25 cellular contexts compared by ENCODE assay signal in genomic region chr7:138825049-138825721, GRCh38. TPM values are rescaled to one million over a fixed set of nuclear protein-coding genes. Genes with fewer than 3 reads are reported as not detected.
A peak's percentile ranks its signal among the peaks of the same experiment; 100 is the strongest.
DNase-seq lines count a peak whose midpoint lies in the region; ATAC-seq, FAIRE-seq and TF ChIP-seq lines count a peak whose summit lies in the region.
"Had no signal": no experiment of that assay in that cellular context is flagged by ENCODE, and none has a peak within 500 bp of the region (broad histone marks: within the 10 kb centered on the region; RNA-seq: fewer than 3 reads in every experiment).

No MANE protein-coding gene starts in this region.

- no peaks in the 10 kb centered on the region for H3K9me1 ChIP-seq in K562 (ENCODE audit: control insufficient read depth, insufficient read depth, low read length)

- POLR2A ChIA-PET in K562 (lab: Yijun Ruan, JAX), result interaction anchor here (0.5 kb wide), 1 partner anchor 529 kb away, joined by 3 read pairs; no protein-coding TSS in a partner anchor

- TF ChIP-seq RAD21 in K562 (CRISPR knock-in tag; conservative IDR thresholded peaks at IDR 0.05 in 1 of 2, IDR thresholded peaks at IDR 0.05 in 1 of 2), result no peak

- no peaks in the 10 kb centered on the region for H4K20me1 ChIP-seq in K562 (replicated peaks; ENCODE audit: control insufficient read depth, insufficient read depth, low read length)
- no peaks in the 10 kb centered on the region for H4K20me1 ChIP-seq in GM23248 (ENCODE audit: insufficient read depth)

- under 1% methylated on average over 11 of the region's 11 CpGs for WGBS in K562 (ENCODE audit: insufficient coverage, low coverage, missing lambda C conversion rate)
- 41 to 49% methylated on average over 11 of the region's 11 CpGs for WGBS in GM23248 (ENCODE audit: low coverage in 1 of 2, low lambda C conversion rate in 2 of 2, missing lambda C conversion rate in 2 of 2), 2 experiments

- no peak for FAIRE-seq in K562 (lab: Jason Lieb, UNC)
- FAIRE-seq: GM12892, GM18507 had no signal

- no peaks in the 10 kb centered on the region for H3K36me3 ChIP-seq in K562 (ENCODE audit: control insufficient read depth, insufficient read depth, low read length)
- H3K36me3 ChIP-seq in GM23248 (ENCODE audit: low read depth), result no peaks in the 10 kb centered on the region
- H3K36me3 ChIP-seq: Peyer's patch had no signal

- peak overlapping the region; percentile 60 for H3K27ac Mint-ChIP-seq in activated naive CD4-positive, alpha-beta T cell treated with anti-CD3 and anti-CD28 coated beads, Interleukin-2, amount 10 ng/mL, durations not matched to agents 7 days and 5 days

- no peaks in the 10 kb centered on the region for H3F3A ChIP-seq in GM23248 (ENCODE audit: insufficient read depth)

- peak; percentile 56 for DNase-seq in NCI-H748 (lab: John Stamatoyannopoulos, UW; ENCODE audit: unreplicated experiment)
- DNase-seq in NCI-H748 treated with DMSO at 0.1 percent for 48 hours (lab: John Stamatoyannopoulos, UW), result no peak
- no peak for DNase-seq in activated naive CD4-positive, alpha-beta T cell treated with anti-CD3 and anti-CD28 coated beads, Interleukin-2, amount 10 ng/mL, durations not matched to agents 7 days and 5 days
- DNase-seq in activated naive CD4-positive, alpha-beta T cell (lab: John Stamatoyannopoulos, UW), result no peak
- DNase-seq in K562 (ENCODE audit: extremely low read depth in 1 of 4, low spot score in 3 of 4), result no peak
- DNase-seq in pons (ENCODE audit: low spot score), result no peak
- no peak for DNase-seq in GM23248
- DNase-seq in activated gamma-delta T cell (lab: John Stamatoyannopoulos, UW), result no peak
- DNase-seq: AML-193; DMS79; H7; NCI-H1417 treated with DMSO at 0.1 percent for 48 hours; NCI-H2029 treated with DMSO at 0.1 percent for 48 hours; NCI-H2171 treated with DMSO at 0.1 percent for 48 hours; NCI-H446; NCI-H526 treated with DMSO at 0.1 percent for 48 hours; NK-92 treated with Interleukin-12 subunit alpha and Interleukin-12 subunit beta, amount 100 ng/mL, for 24 hours; Peyer's patch had no signal

- H3K4me3 ChIP-seq in K562 (no peak overlapping the region), GM23248 (no peak overlapping the region)
- H3K4me3 ChIP-seq: Peyer's patch had no signal

- peaks cover 13% of the 10 kb centered on the region for H3K4me1 Mint-ChIP-seq in activated naive CD4-positive, alpha-beta T cell treated with anti-CD3 and anti-CD28 coated beads, Interleukin-2, amount 10 ng/mL, durations not matched to agents 7 days and 5 days

- H3K9me2 ChIP-seq in GM23248 (ENCODE audit: insufficient read depth), result no peaks in the 10 kb centered on the region

- H3K9me3 ChIP-seq in K562 (replicated peaks; ENCODE audit: control insufficient read depth, insufficient read depth, low read depth, low read length) (no peaks in the 10 kb centered on the region), GM23248 (ENCODE audit: low read depth) (no peaks in the 10 kb centered on the region)
- H3K9me3 ChIP-seq: Peyer's patch had no signal

- H3K4me2 ChIP-seq in K562 (ENCODE audit: insufficient read depth, low read length), result no peak overlapping the region
- no peak overlapping the region for H3K4me2 ChIP-seq in GM23248 (ENCODE audit: unreplicated experiment)
- H3K4me2 ChIP-seq: KMS-11 had no signal

- BruUV-seq in K562 (replicated peaks; lab: Mats Ljungman, UMichigan), result no TSS peak

- no peaks in the 10 kb centered on the region for H3K9me3 Mint-ChIP-seq in activated naive CD4-positive, alpha-beta T cell treated with anti-CD3 and anti-CD28 coated beads, Interleukin-2, amount 10 ng/mL, durations not matched to agents 7 days and 5 days

- TF ChIP-seq POLR2A in K562 (conservative IDR thresholded peaks at IDR 0.05), result no peak

- H3K36me3 Mint-ChIP-seq in activated naive CD4-positive, alpha-beta T cell treated with anti-CD3 and anti-CD28 coated beads, Interleukin-2, amount 10 ng/mL, durations not matched to agents 7 days and 5 days, result no peaks in the 10 kb centered on the region

- TF ChIP-seq EP300 in K562 (IDR thresholded peaks at IDR 0.05; ENCODE audit: low read length), result no peak

- intact Hi-C loops in K562 (cut with micrococcal nuclease), result no loop called here

- H3K4me3 Mint-ChIP-seq in activated naive CD4-positive, alpha-beta T cell treated with anti-CD3 and anti-CD28 coated beads, Interleukin-2, amount 10 ng/mL, durations not matched to agents 7 days and 5 days, result no peak overlapping the region

- H3K9ac ChIP-seq in K562 (ENCODE audit: insufficient read depth in 1 of 2, low read depth in 2 of 2, low read length in 2 of 2), result no peak overlapping the region
- no peak overlapping the region for H3K9ac ChIP-seq in GM23248
- H3K9ac ChIP-seq: KMS-11 had no signal

- no peak overlapping the region for H2AFZ ChIP-seq in K562 (ENCODE audit: low read depth, low read length)
- H2AFZ ChIP-seq in GM23248, result no peak overlapping the region

- H3K27me3 ChIP-seq in K562 (ENCODE audit: control insufficient read depth in 2 of 2, insufficient read depth in 2 of 2, low read length in 2 of 2) (peaks cover 27 to 34% of the 10 kb centered on the region in 2 experiments), GM23248 (replicated peaks; ENCODE audit: insufficient read depth) (no peaks in the 10 kb centered on the region)
- H3K27me3 ChIP-seq: Peyer's patch had no signal

- in situ Hi-C loops in K562 (cut with MboI) (no loop called here), GM23248 (cut with MboI) (no loop called here)

- H3K79me2 ChIP-seq in K562 (ENCODE audit: control insufficient read depth, insufficient read depth, low read length) (no peaks in the 10 kb centered on the region), GM23248 (ENCODE audit: insufficient read depth) (no peaks in the 10 kb centered on the region)

- H3K27me3 Mint-ChIP-seq in activated naive CD4-positive, alpha-beta T cell treated with anti-CD3 and anti-CD28 coated beads, Interleukin-2, amount 10 ng/mL, durations not matched to agents 7 days and 5 days, result peaks cover 4% of the 10 kb centered on the region

- no peak for ATAC-seq in K562

- CTCF ChIA-PET in activated naive CD4-positive, alpha-beta T cell treated with anti-CD3 and anti-CD28 coated beads, Interleukin-2, amount 10 ng/mL, durations not matched to agents 7 days and 5 days (lab: Charles Lee), result no interaction called here
- CTCF ChIA-PET in K562 (lab: Yijun Ruan, JAX; ENCODE audit: low intra/inter-chr PET ratio), result no interaction called here

- H3K27ac ChIP-seq in K562 (ENCODE audit: extremely low read depth, low read depth, low read length), result no peak overlapping the region
- H3K27ac ChIP-seq in GM23248, result no peak overlapping the region
- H3K27ac ChIP-seq: 22Rv1, C4-2B, KMS-11, Peyer's patch had no signal

- no peaks in the 10 kb centered on the region for H3K4me1 ChIP-seq in K562 (replicated peaks in 1 of 2; ENCODE audit: control insufficient read depth in 2 of 2, insufficient read depth in 2 of 2, low read length in 2 of 2)
- no peaks in the 10 kb centered on the region for H3K4me1 ChIP-seq in GM23248 (ENCODE audit: insufficient read depth)
- H3K4me1 ChIP-seq: Peyer's patch had no signal

- no peak for TF ChIP-seq CTCF in K562 (IDR thresholded peaks at IDR 0.05 in 2 of 3, conservative IDR thresholded peaks at IDR 0.05 in 1 of 3; ENCODE audit: insufficient read depth in 2 of 3, low read depth in 1 of 3, low read length in 3 of 3)

RNA-seq across cellular contexts. Expression of gene ATP6V0A4, which starts 27.2 kb away (rescaled TPM):
- total RNA-seq in K562 (2011; cell fraction: chromatin; rRNA removed; ENCODE audit: low replicate concordance), result not detected in 2 replicates
- not detected in 2 replicates for total RNA-seq in K562 (2011; cell fraction: nucleolus; rRNA removed)
- not detected in 2 replicates for total RNA-seq in K562 (2011; cell fraction: nucleoplasm; rRNA removed)
- total RNA-seq in K562 (2014; rRNA removed), result not detected in 2 replicates
- not detected in 2 replicates for total RNA-seq in K562 (2014; rRNA removed; fragmentation: Illumina TruSeq; extraction: Trizol)
- not detected in 2 replicates for total RNA-seq in K562 (2015; rRNA removed; fragmentation: Illumina TruSeq; extraction: Trizol)
- total RNA-seq in K562 (2021), result not detected in 2 replicates
- not detected in 2 replicates for polyA plus RNA-seq in K562 (2011; rRNA removed)
- polyA plus RNA-seq in K562 (2011; cell fraction: cytosol; rRNA removed), result not detected in 2 replicates
- polyA plus RNA-seq in K562 (2011; cell fraction: nucleus; rRNA removed), result not detected in 2 replicates
- not detected in 2 replicates for polyA plus RNA-seq in K562 (2012)
- not detected in 2 replicates for polyA plus RNA-seq in K562 (2014; fragmentation: Illumina TruSeq; extraction: Trizol)
- under 1 TPM in 1 of 2 experiments, not detected in 1; 0.03 TPM for polyA plus RNA-seq in K562 (2014; fragmentation: Nextera tagmentation; extraction: Ambion mirVana)
- not detected in 2 replicates for polyA plus RNA-seq in K562 (2014; rRNA removed)
- not detected in 2 replicates for polyA minus RNA-seq in K562 (2011; rRNA and poly(A)+ RNA removed)
- not detected in 2 replicates for polyA minus RNA-seq in K562 (2011; cell fraction: cytosol; rRNA and poly(A)+ RNA removed)
- not detected in 2 replicates for polyA minus RNA-seq in K562 (2011; cell fraction: nucleus; rRNA and poly(A)+ RNA removed)
- 0.43 and 1.4 TPM in 2 replicates for total RNA-seq in GM23248 (2014; rRNA removed; shearing (Covaris generic))
- polyA plus RNA-seq in GM23248 (2016; fragmentation: Nextera tagmentation; extraction: Ambion mirVana), result 0.35 and 0.43 TPM in 2 replicates
- total RNA-seq: HT-29 had no signal

RNA-seq across cellular contexts. Expression of gene TMEM213, which starts 27.4 kb away (rescaled TPM):
- not detected in 2 replicates for total RNA-seq in K562 (2011; cell fraction: chromatin; rRNA removed; ENCODE audit: low replicate concordance)
- not detected in 2 replicates for total RNA-seq in K562 (2011; cell fraction: nucleolus; rRNA removed)
- not detected in 2 replicates for total RNA-seq in K562 (2011; cell fraction: nucleoplasm; rRNA removed)
- total RNA-seq in K562 (2014; rRNA removed) (not detected in 2 replicates), K562 (2014; rRNA removed; fragmentation: Illumina TruSeq; extraction: Trizol) (not detected in 2 replicates), K562 (2015; rRNA removed; fragmentation: Illumina TruSeq; extraction: Trizol) (not detected in 2 replicates), K562 (2021) (not detected in 2 replicates)
- polyA plus RNA-seq in K562 (2011; rRNA removed) (not detected in 2 replicates), K562 (2014; fragmentation: Illumina TruSeq; extraction: Trizol) (not detected in 2 replicates), K562 (2014; fragmentation: Nextera tagmentation; extraction: Ambion mirVana) (not detected), K562 (2014; rRNA removed) (not detected in 2 replicates), GM23248 (2016; fragmentation: Nextera tagmentation; extraction: Ambion mirVana) (not detected in 2 replicates)
- not detected in 2 replicates for polyA plus RNA-seq in K562 (2011; cell fraction: cytosol; rRNA removed)
- not detected in 2 replicates for polyA plus RNA-seq in K562 (2011; cell fraction: nucleus; rRNA removed)
- polyA plus RNA-seq in K562 (2012), result not detected in 2 replicates
- not detected in 2 replicates for polyA minus RNA-seq in K562 (2011; rRNA and poly(A)+ RNA removed)
- not detected in 2 replicates for polyA minus RNA-seq in K562 (2011; cell fraction: cytosol; rRNA and poly(A)+ RNA removed)
- polyA minus RNA-seq in K562 (2011; cell fraction: nucleus; rRNA and poly(A)+ RNA removed), result not detected in 2 replicates
- not detected in 2 replicates for total RNA-seq in GM23248 (2014; rRNA removed; shearing (Covaris generic))
- total RNA-seq: H7, HT-29, M059J, Peyer's patch had no signal
